In the genomic region with DNA sequence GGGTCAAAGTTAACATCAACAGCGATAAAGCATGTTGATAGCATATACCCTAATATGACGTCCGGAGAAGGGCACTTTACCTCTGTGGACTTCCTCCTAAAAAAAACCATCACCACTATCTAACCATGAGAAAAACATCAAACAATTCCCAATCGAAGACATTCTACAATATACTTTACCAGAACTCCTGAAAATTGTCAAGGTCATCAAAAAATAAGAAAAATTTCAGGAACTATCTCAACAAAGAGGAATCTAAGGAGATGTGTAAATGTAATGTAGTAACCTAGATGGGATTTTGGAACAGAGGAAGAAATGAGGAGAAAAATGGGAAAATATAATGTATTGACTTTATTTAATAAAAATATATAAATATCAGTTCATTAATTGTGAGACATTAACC, we compare ENCODE assay signal across 27 cellular contexts.
"Had no signal": no experiment of that assay in that cellular context is flagged by ENCODE, and none has a peak within 500 bp of the region (broad histone marks: within the 10 kb centered on the region; RNA-seq: fewer than 3 reads in every experiment).

No MANE protein-coding gene starts in this region.

- H3K4me3 ChIP-seq: colonic mucosa, coronary artery, dorsolateral prefrontal cortex, esophagus muscularis mucosa, esophagus squamous epithelium, gastrocnemius medialis, gastroesophageal sphincter, heart left ventricle, heart right ventricle, hepatocyte had no signal

- H3K27ac ChIP-seq: colonic mucosa, coronary artery, dorsolateral prefrontal cortex, esophagus muscularis mucosa, esophagus squamous epithelium, foreskin keratinocyte, gastrocnemius medialis, gastroesophageal sphincter, heart left ventricle, heart right ventricle, hepatocyte had no signal

- DNase-seq: colonic mucosa; cortex of kidney; dermis blood vessel endothelial cell; dorsolateral prefrontal cortex; effector CD4-positive, alpha-beta T cell; effector CD8-positive, alpha-beta T cell; effector memory CD4-positive, alpha-beta T cell; effector memory CD8-positive, alpha-beta T cell; endodermal cell; erythroblast; esophagus squamous epithelium; foreskin fibroblast; foreskin melanocyte; gastrocnemius medialis; glutamatergic neuron; head of caudate nucleus; heart left ventricle; heart right ventricle had no signal

- FAIRE-seq: endometrium, endothelial cell of umbilical vein, frontal cortex had no signal

- H2AFZ ChIP-seq: hepatocyte had no signal

- H3K79me2 ChIP-seq: hepatocyte had no signal

- H3K4me2 ChIP-seq: hepatocyte had no signal

- H3K9me3 ChIP-seq: colonic mucosa, esophagus muscularis mucosa, esophagus squamous epithelium, gastrocnemius medialis, gastroesophageal sphincter, heart left ventricle, heart right ventricle had no signal

- H3K27me3 ChIP-seq: colonic mucosa, dorsolateral prefrontal cortex, esophagus muscularis mucosa, esophagus squamous epithelium, foreskin keratinocyte, gastrocnemius medialis, gastroesophageal sphincter, heart left ventricle, heart right ventricle, hepatocyte had no signal

- ATAC-seq: effector memory CD8-positive, alpha-beta T cell; esophagus mucosa; gastrocnemius medialis; gastroesophageal sphincter; heart left ventricle; heart right ventricle had no signal

- H3K4me1 ChIP-seq: colonic mucosa, esophagus muscularis mucosa, esophagus squamous epithelium, gastrocnemius medialis, gastroesophageal sphincter, heart left ventricle, heart right ventricle had no signal

- H3K36me3 ChIP-seq: colonic mucosa, esophagus muscularis mucosa, esophagus squamous epithelium, gastrocnemius medialis, gastroesophageal sphincter, heart left ventricle, heart right ventricle had no signal
